ENCODE assay signal across 21 cellular contexts in the genomic region with DNA sequence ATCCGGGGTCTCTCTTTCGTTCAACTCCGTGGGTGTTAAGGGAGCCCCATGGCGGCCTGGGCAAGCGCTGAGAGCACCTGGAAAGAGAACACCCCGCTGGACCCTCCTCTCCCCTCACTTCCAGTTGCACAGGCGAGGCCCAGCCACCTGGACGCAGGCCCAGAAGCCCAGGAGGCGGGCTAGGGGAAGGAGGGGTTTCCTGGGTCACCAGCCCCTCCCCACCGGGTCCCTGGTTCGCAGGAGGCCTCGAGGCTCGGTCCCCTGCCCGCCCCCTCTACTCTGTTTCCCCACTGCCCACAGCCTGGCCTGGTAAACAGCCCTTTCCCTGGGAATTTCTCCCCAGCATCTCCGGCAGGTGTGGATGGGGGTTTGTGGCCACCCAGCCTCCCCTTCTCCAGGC. TPM values are rescaled to one million over a fixed set of nuclear protein-coding genes. Genes with fewer than 3 reads are reported as not detected.
DNase-seq lines count a peak whose midpoint lies in the region; ATAC-seq, FAIRE-seq and TF ChIP-seq lines count a peak whose summit lies in the region.
"Had no signal": no experiment of that assay in that cellular context is flagged by ENCODE, and none has a peak within 500 bp of the region (broad histone marks: within the 10 kb centered on the region; RNA-seq: fewer than 3 reads in every experiment).

No MANE protein-coding gene starts in this region.

- TF ChIP-seq POLR2A in GM12891 (IDR thresholded peaks at IDR 0.05; ENCODE audit: low read depth, low read length) (no peak), Peyer's patch (IDR thresholded peaks at IDR 0.05) (no peak)

- intact Hi-C loops in CD4-positive, alpha-beta memory T cell (cut with micrococcal nuclease) = no loop called here

- H3K27me3 ChIP-seq in neutrophil (no peaks in the 10 kb centered on the region), Peyer's patch (no peaks in the 10 kb centered on the region)
- no peaks in the 10 kb centered on the region for H3K27me3 ChIP-seq in CD4-positive, alpha-beta memory T cell (ENCODE audit: insufficient read depth, low read length)
- H3K27me3 ChIP-seq: MG63 had no signal

- H3K27ac ChIP-seq in neutrophil = peak overlapping the region; percentile 99
- H3K27ac ChIP-seq in CD4-positive, alpha-beta memory T cell (ENCODE audit: low read depth, low read length) = no peak overlapping the region
- H3K27ac ChIP-seq in Peyer's patch = no peak overlapping the region

- H3K4me3 ChIP-seq in neutrophil (ENCODE audit: low read depth in 1 of 2, low read length in 1 of 2) = peak overlapping the region; percentile 48 to 53
- H3K4me3 ChIP-seq in CD4-positive, alpha-beta memory T cell (ENCODE audit: low read length in 2 of 2) = no peak overlapping the region
- no peak overlapping the region for H3K4me3 ChIP-seq in Peyer's patch
- H3K4me3 ChIP-seq: MG63 had no signal

- TF ChIP-seq CTCF in neutrophil (IDR thresholded peaks at IDR 0.05) = no peak
- TF ChIP-seq CTCF in Peyer's patch (IDR thresholded peaks at IDR 0.05) = no peak

- FAIRE-seq in GM12891 (lab: Jason Lieb, UNC) = peak; percentile 50
- FAIRE-seq: G401.6, H54 had no signal

- no peak overlapping the region for H3K4me3 Mint-ChIP-seq in CD4-positive, alpha-beta memory T cell
- H3K4me3 Mint-ChIP-seq in natural killer cell treated with Interleukin-12 subunit alpha and Interleukin-12 subunit beta and Interleukin-15 and Interleukin-18, amount 100 ng/mL, for 72 hours = no peak overlapping the region

- no peaks in the 10 kb centered on the region for H3K9me3 ChIP-seq in neutrophil
- no peaks in the 10 kb centered on the region for H3K9me3 ChIP-seq in CD4-positive, alpha-beta memory T cell (ENCODE audit: control insufficient read depth in 1 of 2, low read length in 2 of 2)
- H3K9me3 ChIP-seq in Peyer's patch = no peaks in the 10 kb centered on the region
- H3K9me3 ChIP-seq: MG63 had no signal

- DNase-seq in D341Med (ENCODE audit: low spot score) (peak; percentile 14), GM12891 (ENCODE audit: insufficient read length, low spot score) (no peak), RPMI8226 (peak; percentile 31), Peyer's patch (no peak)
- no peak for DNase-seq in CD4-positive, alpha-beta memory T cell
- no peak for DNase-seq in stimulated activated naive CD4-positive, alpha-beta T cell (lab: John Stamatoyannopoulos, UW)
- no peak for DNase-seq in natural killer cell treated with Interleukin-12 subunit alpha and Interleukin-12 subunit beta and Interleukin-15 and Interleukin-18, amount 100 ng/mL, for 72 hours (ENCODE audit: low spot score)
- DNase-seq: DMS 273 treated with DMSO at 0.1 percent for 48 hours, DND-41, Karpas-422, MG63, NCI-H1092, NCI-H146, NCI-H2081, SIG-M5 had no signal

- ATAC-seq in natural killer cell treated with Interleukin-12 subunit alpha and Interleukin-12 subunit beta and Interleukin-15 and Interleukin-18, amount 100 ng/mL, for 72 hours = no peak

- peaks cover 78 to 80% of the 10 kb centered on the region in 2 experiments for H3K4me1 ChIP-seq in neutrophil (ENCODE audit: control insufficient read depth in 1 of 2, insufficient read depth in 1 of 2, low read depth in 1 of 2, low read length in 1 of 2)
- peaks cover 30% of the 10 kb centered on the region for H3K4me1 ChIP-seq in CD4-positive, alpha-beta memory T cell (ENCODE audit: insufficient read depth, low read length)
- peaks cover 0 to 27% (median 11%) of the 10 kb centered on the region in 4 donors for H3K4me1 ChIP-seq in Peyer's patch

- H3K36me3 Mint-ChIP-seq in CD4-positive, alpha-beta memory T cell = no peaks in the 10 kb centered on the region
- no peaks in the 10 kb centered on the region for H3K36me3 Mint-ChIP-seq in natural killer cell treated with Interleukin-12 subunit alpha and Interleukin-12 subunit beta and Interleukin-15 and Interleukin-18, amount 100 ng/mL, for 72 hours
- H3K36me3 Mint-ChIP-seq: IgD-negative memory B cell had no signal

- peaks cover 17 to 42% (median 27%) of the 10 kb centered on the region in 4 donors for H3K4me1 Mint-ChIP-seq in CD4-positive, alpha-beta memory T cell
- H3K4me1 Mint-ChIP-seq in natural killer cell treated with Interleukin-12 subunit alpha and Interleukin-12 subunit beta and Interleukin-15 and Interleukin-18, amount 100 ng/mL, for 72 hours (ENCODE audit: low read depth in 2 of 2) = peaks cover 13 to 22% of the 10 kb centered on the region in 2 donors

- CTCF ChIA-PET in CD4-positive, alpha-beta memory T cell (lab: Charles Lee; ENCODE audit: partially characterized antibody) = interaction anchor here (1.0 to 5.8 kb wide), 2 partner anchors 349 to 350 kb away, joined by 3 to 61 read pairs; a partner anchor contains a TSS

- H3K27me3 Mint-ChIP-seq in CD4-positive, alpha-beta memory T cell = no peaks in the 10 kb centered on the region
- H3K27me3 Mint-ChIP-seq in natural killer cell treated with Interleukin-12 subunit alpha and Interleukin-12 subunit beta and Interleukin-15 and Interleukin-18, amount 100 ng/mL, for 72 hours = no peaks in the 10 kb centered on the region

- POLR2A ChIA-PET in CD4-positive, alpha-beta memory T cell (lab: Charles Lee; ENCODE audit: partially characterized antibody) = no interaction called here

- H3K9me3 Mint-ChIP-seq in CD4-positive, alpha-beta memory T cell = no peaks in the 10 kb centered on the region
- H3K9me3 Mint-ChIP-seq in natural killer cell treated with Interleukin-12 subunit alpha and Interleukin-12 subunit beta and Interleukin-15 and Interleukin-18, amount 100 ng/mL, for 72 hours = no peaks in the 10 kb centered on the region
- H3K9me3 Mint-ChIP-seq: IgD-negative memory B cell had no signal

- H3K27ac Mint-ChIP-seq in CD4-positive, alpha-beta memory T cell = peak overlapping the region in 1 of 7 donors; percentile 27
- H3K27ac Mint-ChIP-seq in natural killer cell treated with Interleukin-12 subunit alpha and Interleukin-12 subunit beta and Interleukin-15 and Interleukin-18, amount 100 ng/mL, for 72 hours = no peak overlapping the region

- H3K36me3 ChIP-seq in neutrophil (no peaks in the 10 kb centered on the region), Peyer's patch (no peaks in the 10 kb centered on the region)
- H3K36me3 ChIP-seq in CD4-positive, alpha-beta memory T cell (ENCODE audit: insufficient read depth, low read length) = no peaks in the 10 kb centered on the region
- H3K36me3 ChIP-seq: MG63 had no signal

TF ChIP-seq in GM12891, 5 proteins besides CTCF, POLR2A, EP300 and RAD21:
- TF ChIP-seq POLR2AphosphoS5 (IDR thresholded peaks at IDR 0.05; ENCODE audit: low read depth, low read length) (no peak), PAX5 (IDR thresholded peaks at IDR 0.05; ENCODE audit: insufficient read depth, low read length, severe bottlenecking) (no peak)

RNA-seq across cellular contexts. Expression of a gene that starts 8.5 kb away (rescaled TPM):
- 0.53 TPM for polyA plus RNA-seq in GM12891 (2012; ENCODE audit: low read depth, missing spikeins)
- total RNA-seq in CD4-positive, alpha-beta memory T cell = under 1 TPM; 0.29 to 0.55 TPM
- under 1 TPM in 1 of 2 donors, not detected in 1; 0.05 TPM for polyA plus RNA-seq in CD4-positive, alpha-beta memory T cell
- under 1 TPM; 0.19 to 0.47 TPM for total RNA-seq in natural killer cell treated with Interleukin-12 subunit alpha and Interleukin-12 subunit beta and Interleukin-15 and Interleukin-18, amount 100 ng/mL, for 72 hours
- total RNA-seq in Peyer's patch = 1 to 10 TPM in 2 of 4 donors, under 1 TPM in 2; 0.35 to 2.4 (median 1.0) TPM
- total RNA-seq: NCI-H460, RPMI7951 had no signal

Comparison
In these comparisons a context has a peak if more than half of its experiments do, and no peak if none do; other contexts are left out.
1. DNase-seq: peak in D341Med (single experiment) and RPMI8226 (single experiment); none in GM12891 (single experiment), CD4-positive, alpha-beta memory T cell (0 of 5), stimulated activated naive CD4-positive, alpha-beta T cell (0 of 6), natural killer cell treated with Interleukin-12 subunit alpha and Interleukin-12 subunit beta and Interleukin-15 and Interleukin-18, amount 100 ng/mL, for 72 hours (single experiment) and Peyer's patch (0 of 3).
2. H3K4me3 ChIP-seq: peak in neutrophil (2 of 2); none in CD4-positive, alpha-beta memory T cell (0 of 2) and Peyer's patch (0 of 4).